28 cellular contexts compared by ENCODE assay signal in genomic region chr6:128282956-128283355, GRCh38.
DNase-seq lines count a peak whose midpoint lies in the region; ATAC-seq and TF ChIP-seq lines count a peak whose summit lies in the region.
"Had no signal": no experiment of that assay in that cellular context is flagged by ENCODE, and none has a peak within 500 bp of the region (broad histone marks: within the 10 kb centered on the region; RNA-seq: fewer than 3 reads in every experiment).

No MANE protein-coding gene starts in this region.

- no peak overlapping the region for H3K4ac ChIP-seq in H9 (ENCODE audit: low read depth, low read length)

- H3K27me3 Mint-ChIP-seq in H9 (ENCODE audit: low read depth) (no peaks in the 10 kb centered on the region), neural progenitor cell (ENCODE audit: insufficient read depth, low read depth) (peaks cover 5% of the 10 kb centered on the region)
- H3K27me3 Mint-ChIP-seq: activated naive CD4-positive, alpha-beta T cell treated with anti-CD3 and anti-CD28 coated beads, Interleukin-2, amount 50 U/mL, for 24 hours had no signal

- H3K36me3 ChIP-seq in heart right ventricle (no peaks in the 10 kb centered on the region), neural progenitor cell (no peaks in the 10 kb centered on the region)
- H3K36me3 ChIP-seq: brain microvascular endothelial cell, gastroesophageal sphincter, HAP-1, transverse colon had no signal

- no peak overlapping the region for H4K91ac ChIP-seq in H9 (ENCODE audit: insufficient read length, low read depth, low read length)

- H3K9ac ChIP-seq in H9 (ENCODE audit: extremely low read depth, insufficient read length, low read length): no peak overlapping the region
- H3K9ac ChIP-seq in neural progenitor cell: no peak overlapping the region

- no peak overlapping the region for H3K56ac ChIP-seq in H9 (ENCODE audit: insufficient read length, low read depth, low read length)

- H3K4me3 ChIP-seq in heart right ventricle: no peak overlapping the region
- H3K4me3 ChIP-seq in neural progenitor cell: no peak overlapping the region
- H3K4me3 ChIP-seq: gastroesophageal sphincter, HAP-1, transverse colon had no signal

- H3K4me2 ChIP-seq in H9 (ENCODE audit: insufficient read depth, insufficient read length, low read length) (no peak overlapping the region), neural progenitor cell (no peak overlapping the region)

- H3K23me2 ChIP-seq in H9 (ENCODE audit: insufficient read length, low read depth, low read length, poor library complexity, severe bottlenecking): no peaks in the 10 kb centered on the region

- H4K8ac ChIP-seq in H9 (replicated peaks; ENCODE audit: insufficient read length, low read depth, low read length): no peak overlapping the region

- no peak overlapping the region for H3K14ac ChIP-seq in H9 (ENCODE audit: insufficient read depth, low read length)

- no peak for TF ChIP-seq CTCF in H9 (conservative IDR thresholded peaks at IDR 0.05)
- TF ChIP-seq CTCF in heart right ventricle (IDR thresholded peaks at IDR 0.05): no peak
- TF ChIP-seq CTCF in neural progenitor cell (IDR thresholded peaks at IDR 0.05): no peak

- peaks cover 2% of the 10 kb centered on the region for H3K79me1 ChIP-seq in H9 (ENCODE audit: insufficient read depth, low read depth, low read length, poor library complexity, severe bottlenecking)

- ATAC-seq in heart right ventricle: peak in 5 of 8 donors; percentile 43 to 73 (median 65)
- no peak for ATAC-seq in HG03045 (IDR thresholded peaks at IDR 0.05; ENCODE audit: unreplicated experiment)
- ATAC-seq: gastroesophageal sphincter; Panc1; sciatic nerve; stimulated activated effector memory CD8-positive, alpha-beta T cell treated with anti-CD3 and anti-CD28 coated beads, Interleukin-12 subunit alpha, Interleukin-12 subunit beta, amount 100 ng/mL, for 72 hours had no signal

- intact Hi-C loops in heart right ventricle (cut with DNase I): no loop called here

- POLR2A ChIA-PET in HEK293T (lab: Yijun Ruan, JAX): no interaction called here

- H3K9me3 ChIP-seq in H9 (ENCODE audit: control insufficient read depth, low read depth, low read length): no peaks in the 10 kb centered on the region
- peaks cover 0 to 3% (median 0%) of the 10 kb centered on the region in 11 donors for H3K9me3 ChIP-seq in heart right ventricle
- no peaks in the 10 kb centered on the region for H3K9me3 ChIP-seq in neural progenitor cell (ENCODE audit: low read depth)
- H3K9me3 ChIP-seq: gastroesophageal sphincter, HAP-1, transverse colon had no signal

- no peak overlapping the region for H2BK20ac ChIP-seq in H9 (ENCODE audit: low read depth, low read length, poor library complexity, severe bottlenecking)

- H3K23ac ChIP-seq in H9 (ENCODE audit: insufficient read length, low read depth, low read length): no peak overlapping the region

- H3K27ac ChIP-seq in H9 (ENCODE audit: insufficient read length, low read depth, low read length): no peak overlapping the region
- H3K27ac ChIP-seq in heart right ventricle: peak overlapping the region in 1 of 10 donors; percentile 11
- no peak overlapping the region for H3K27ac ChIP-seq in neural progenitor cell
- H3K27ac ChIP-seq: brain microvascular endothelial cell, gastroesophageal sphincter, transverse colon, VCaP had no signal

- H2BK5ac ChIP-seq in H9 (ENCODE audit: insufficient read length, low read length): no peak overlapping the region

- H2AK5ac ChIP-seq in H9 (ENCODE audit: insufficient read length, low read length): no peak overlapping the region

- H3F3A ChIP-seq in neural progenitor cell (ENCODE audit: low read depth): no peaks in the 10 kb centered on the region

- H3K4me1 Mint-ChIP-seq in H9 (peaks cover 29 to 44% of the 10 kb centered on the region in 2 experiments), neural progenitor cell (peaks cover 41% of the 10 kb centered on the region)
- H3K4me1 Mint-ChIP-seq: stimulated activated effector memory CD8-positive, alpha-beta T cell treated with anti-CD3 and anti-CD28 coated beads, Interleukin-12 subunit alpha, Interleukin-12 subunit beta, amount 100 ng/mL, for 72 hours had no signal

- H3K9me3 Mint-ChIP-seq in H9 (no peaks in the 10 kb centered on the region), neural progenitor cell (peaks cover 5% of the 10 kb centered on the region)
- H3K9me3 Mint-ChIP-seq: activated naive CD4-positive, alpha-beta T cell treated with anti-CD3 and anti-CD28 coated beads, Interleukin-2, amount 50 U/mL, for 24 hours; stimulated activated effector memory CD8-positive, alpha-beta T cell treated with anti-CD3 and anti-CD28 coated beads, Interleukin-12 subunit alpha, Interleukin-12 subunit beta, amount 100 ng/mL, for 72 hours had no signal

- H4K5ac ChIP-seq in H9 (ENCODE audit: insufficient read length, low read depth, low read length): no peak overlapping the region

- no peak overlapping the region for H2BK15ac ChIP-seq in H9 (ENCODE audit: low read depth, low read length)

- DNase-seq in H9 (peak; percentile 32), NCI-H69 (lab: John Stamatoyannopoulos, UW) (peak; percentile 80), heart right ventricle (no peak), neural progenitor cell (ENCODE audit: low spot score) (no peak), HEK293T (ENCODE audit: extremely low spot score) (no peak)
- no peak for DNase-seq in effector CD8-positive, alpha-beta T cell (lab: John Stamatoyannopoulos, UW)
- DNase-seq: activated CD4-positive, alpha-beta T cell treated with anti-CD3 and anti-CD28 coated beads for 48 hours; activated CD8-positive, alpha-beta memory T cell treated with anti-CD3 and anti-CD28 coated beads for 24 hours; activated T-cell treated with anti-CD3 and anti-CD28 coated beads for 4 hours; amniotic stem cell; brain microvascular endothelial cell; C1 segment of cervical spinal cord; hippocampal formation; mesenchymal stem cell; NCI-H1105; NCI-H187 treated with DMSO at 0.1 percent for 48 hours; NCI-H2171 treated with DMSO at 0.1 percent for 48 hours; NCI-H510A treated with DMSO at 0.1 percent for 48 hours; SHP77 treated with DMSO at 0.1 percent for 48 hours; transverse colon had no signal

- H3K27me3 ChIP-seq in H9 (ENCODE audit: insufficient read depth, low read length) (no peaks in the 10 kb centered on the region), heart right ventricle (no peaks in the 10 kb centered on the region), neural progenitor cell (no peaks in the 10 kb centered on the region)
- H3K27me3 ChIP-seq: brain microvascular endothelial cell, gastroesophageal sphincter, transverse colon had no signal

- H3K4me3 Mint-ChIP-seq in H9 (no peak overlapping the region), neural progenitor cell (no peak overlapping the region)
- H3K4me3 Mint-ChIP-seq: activated naive CD4-positive, alpha-beta T cell treated with anti-CD3 and anti-CD28 coated beads, Interleukin-2, amount 50 U/mL, for 24 hours; stimulated activated effector memory CD8-positive, alpha-beta T cell treated with anti-CD3 and anti-CD28 coated beads, Interleukin-12 subunit alpha, Interleukin-12 subunit beta, amount 100 ng/mL, for 72 hours had no signal

- H2BK120ac ChIP-seq in H9 (ENCODE audit: low read depth, low read length, poor library complexity, severe bottlenecking): no peak overlapping the region

- H2AFZ ChIP-seq in H9 (ENCODE audit: low read length): no peak overlapping the region
- H2AFZ ChIP-seq in neural progenitor cell (replicated peaks): no peak overlapping the region

- H3K36me3 Mint-ChIP-seq in H9 (ENCODE audit: insufficient read depth in 1 of 3, low read depth in 3 of 3) (no peaks in the 10 kb centered on the region; a peak in 1 of 7 replicates), neural progenitor cell (peaks cover 7% of the 10 kb centered on the region)
- H3K36me3 Mint-ChIP-seq: activated naive CD4-positive, alpha-beta T cell treated with anti-CD3 and anti-CD28 coated beads, Interleukin-2, amount 50 U/mL, for 24 hours; stimulated activated effector memory CD8-positive, alpha-beta T cell treated with anti-CD3 and anti-CD28 coated beads, Interleukin-12 subunit alpha, Interleukin-12 subunit beta, amount 100 ng/mL, for 72 hours had no signal

- no peak overlapping the region for H3T11ph ChIP-seq in H9 (ENCODE audit: low read length)

- H3K79me2 ChIP-seq in H9 (ENCODE audit: insufficient read depth, low read length) (no peaks in the 10 kb centered on the region), neural progenitor cell (ENCODE audit: low read depth) (peaks cover 6% of the 10 kb centered on the region)

- H3K4me1 ChIP-seq in H9 (ENCODE audit: insufficient read depth, low read length) (peaks cover 13% of the 10 kb centered on the region; the same call in 1 of the 2 replicates), heart right ventricle (peaks cover 0 to 39% (median 22%) of the 10 kb centered on the region in 9 donors), neural progenitor cell (peaks cover 32% of the 10 kb centered on the region)
- H3K4me1 ChIP-seq: HAP-1, transverse colon had no signal

- no peaks in the 10 kb centered on the region for H4K20me1 ChIP-seq in H9 (ENCODE audit: control insufficient read depth, insufficient read depth, insufficient read length)
- peaks cover 20% of the 10 kb centered on the region for H4K20me1 ChIP-seq in neural progenitor cell (ENCODE audit: low read depth)

- no peak overlapping the region for H3K18ac ChIP-seq in H9 (ENCODE audit: insufficient read length, low read depth, low read length)

- peak overlapping the region in 1 of 3 experiments; percentile 34; a peak in 2 of 7 replicates for H3K27ac Mint-ChIP-seq in H9
- peak overlapping the region; percentile 61 for H3K27ac Mint-ChIP-seq in neural progenitor cell
- H3K27ac Mint-ChIP-seq: activated naive CD4-positive, alpha-beta T cell treated with anti-CD3 and anti-CD28 coated beads, Interleukin-2, amount 50 U/mL, for 24 hours; stimulated activated effector memory CD8-positive, alpha-beta T cell treated with anti-CD3 and anti-CD28 coated beads, Interleukin-12 subunit alpha, Interleukin-12 subunit beta, amount 100 ng/mL, for 72 hours had no signal

- WGBS in H9 (ENCODE audit: extremely low coverage, insufficient read length, low lambda C conversion rate): no CpG with 5 or more reads among the region's 2 CpGs
- 28 to 33% methylated on average over 2 of the region's 2 CpGs for WGBS in heart right ventricle, 2 donors

- CTCF ChIA-PET in HEK293T (lab: Yijun Ruan, JAX): interaction anchor here (0.5 kb wide), 1 partner anchor 448 kb away, joined by 3 read pairs; no protein-coding TSS in a partner anchor

- no peak overlapping the region for H2BK12ac ChIP-seq in H9 (ENCODE audit: insufficient read length, low read depth, low read length)

TF ChIP-seq in HEK293T, 16 proteins besides CTCF, POLR2A, EP300 and RAD21 (continues in another document):
- TF ChIP-seq BHLHE40 (IDR thresholded peaks at IDR 0.05; ENCODE audit: borderline replicate concordance) (no peak), NFRKB (IDR thresholded peaks at IDR 0.05) (no peak), LEF1 (IDR thresholded peaks at IDR 0.05; ENCODE audit: borderline replicate concordance) (no peak), SUZ12 (IDR thresholded peaks at IDR 0.05) (no peak)

Comparison
In these comparisons a context has a peak if more than half of its experiments do, and no peak if none do; other contexts are left out.
1. DNase-seq: peak in H9 (single experiment) and NCI-H69 (single experiment); none in heart right ventricle (0 of 2), neural progenitor cell (single experiment), effector CD8-positive, alpha-beta T cell (single experiment) and HEK293T (single experiment).